Comparison of ENCODE assay signal across 9 cellular contexts in genomic region chr17:68381076-68381900, GRCh38.
DNase-seq lines count a peak whose midpoint lies in the region; ATAC-seq and TF ChIP-seq lines count a peak whose summit lies in the region.
"Had no signal": no experiment of that assay in that cellular context is flagged by ENCODE, and none has a peak within 500 bp of the region (broad histone marks: within the 10 kb centered on the region; RNA-seq: fewer than 3 reads in every experiment).

No MANE protein-coding gene starts in this region.

- H3K27ac Mint-ChIP-seq in activated naive CD8-positive, alpha-beta T cell treated with anti-CD3 and anti-CD28 coated beads, Interleukin-2, amount 50 U/mL, for 24 hours = no peak overlapping the region
- no peak overlapping the region for H3K27ac Mint-ChIP-seq in activated naive CD8-positive, alpha-beta T cell treated with anti-CD3 and anti-CD28 coated beads for 36 hours

- no peaks in the 10 kb centered on the region for H3K36me3 ChIP-seq in thoracic aorta

- no peaks in the 10 kb centered on the region for H3K27me3 Mint-ChIP-seq in activated naive CD8-positive, alpha-beta T cell treated with anti-CD3 and anti-CD28 coated beads, Interleukin-2, amount 50 U/mL, for 24 hours
- no peaks in the 10 kb centered on the region for H3K27me3 Mint-ChIP-seq in activated naive CD8-positive, alpha-beta T cell treated with anti-CD3 and anti-CD28 coated beads for 36 hours

- H3K27ac ChIP-seq in thoracic aorta = no peak overlapping the region

- H3K9me3 Mint-ChIP-seq in activated naive CD8-positive, alpha-beta T cell treated with anti-CD3 and anti-CD28 coated beads, Interleukin-2, amount 50 U/mL, for 24 hours = no peaks in the 10 kb centered on the region
- no peaks in the 10 kb centered on the region for H3K9me3 Mint-ChIP-seq in activated naive CD8-positive, alpha-beta T cell treated with anti-CD3 and anti-CD28 coated beads for 36 hours

- H3K4me3 ChIP-seq in thoracic aorta = no peak overlapping the region

- H3K36me3 Mint-ChIP-seq in activated naive CD8-positive, alpha-beta T cell treated with anti-CD3 and anti-CD28 coated beads, Interleukin-2, amount 50 U/mL, for 24 hours (ENCODE audit: low read depth) = no peaks in the 10 kb centered on the region
- H3K36me3 Mint-ChIP-seq in activated naive CD8-positive, alpha-beta T cell treated with anti-CD3 and anti-CD28 coated beads for 36 hours = no peaks in the 10 kb centered on the region

- H3K9me3 ChIP-seq in thoracic aorta = no peaks in the 10 kb centered on the region

- no peaks in the 10 kb centered on the region for H3K27me3 ChIP-seq in thoracic aorta (replicated peaks; ENCODE audit: insufficient read depth)

- DNase-seq in activated naive CD8-positive, alpha-beta T cell treated with anti-CD3 and anti-CD28 coated beads, Interleukin-2, amount 50 U/mL, for 24 hours = peak; percentile 40
- no peak for DNase-seq in activated naive CD8-positive, alpha-beta T cell treated with anti-CD3 and anti-CD28 coated beads for 36 hours
- DNase-seq in RKO (ENCODE audit: low spot score) (peak; percentile 74), fibroblast of the conjunctiva (ENCODE audit: low read depth) (peak; percentile 39), thoracic aorta (ENCODE audit: low spot score) (peak; percentile 13), GM19238 (ENCODE audit: insufficient read length, low spot score) (no peak)
- DNase-seq: NCI-H446 treated with DMSO at 0.1 percent for 48 hours had no signal

- peaks cover 31% of the 10 kb centered on the region for H3K4me1 Mint-ChIP-seq in activated naive CD8-positive, alpha-beta T cell treated with anti-CD3 and anti-CD28 coated beads, Interleukin-2, amount 50 U/mL, for 24 hours
- peaks cover 19% of the 10 kb centered on the region for H3K4me1 Mint-ChIP-seq in activated naive CD8-positive, alpha-beta T cell treated with anti-CD3 and anti-CD28 coated beads for 36 hours

- ATAC-seq in activated naive CD8-positive, alpha-beta T cell treated with anti-CD3 and anti-CD28 coated beads, Interleukin-2, amount 50 U/mL, for 24 hours = peak; percentile 11
- ATAC-seq in thoracic aorta (ENCODE audit: insufficient number of reproducible peaks, low FRiP score, low read depth) (no peak), HG02642 (IDR thresholded peaks at IDR 0.05; ENCODE audit: poor library complexity, unreplicated experiment) (no peak), HG02840 (IDR thresholded peaks at IDR 0.05; ENCODE audit: low FRiP score, unreplicated experiment) (no peak)

- H3K4me3 Mint-ChIP-seq in activated naive CD8-positive, alpha-beta T cell treated with anti-CD3 and anti-CD28 coated beads, Interleukin-2, amount 50 U/mL, for 24 hours = no peak overlapping the region
- H3K4me3 Mint-ChIP-seq in activated naive CD8-positive, alpha-beta T cell treated with anti-CD3 and anti-CD28 coated beads for 36 hours = no peak overlapping the region

- TF ChIP-seq CTCF in thoracic aorta (IDR thresholded peaks at IDR 0.05) = no peak

- H3K4me1 ChIP-seq in thoracic aorta (ENCODE audit: control insufficient read depth in 1 of 2, low read depth in 2 of 2) = peaks cover 22 to 29% of the 10 kb centered on the region in 2 donors

Comparison
In these comparisons a context has a peak if more than half of its experiments do, and no peak if none do; other contexts are left out.
1. DNase-seq: peak in activated naive CD8-positive, alpha-beta T cell treated with anti-CD3 and anti-CD28 coated beads, Interleukin-2, amount 50 U/mL, for 24 hours (single experiment), RKO (single experiment), fibroblast of the conjunctiva (single experiment) and thoracic aorta (single experiment); none in activated naive CD8-positive, alpha-beta T cell treated with anti-CD3 and anti-CD28 coated beads for 36 hours (single experiment) and GM19238 (single experiment).